In the genomic region with DNA sequence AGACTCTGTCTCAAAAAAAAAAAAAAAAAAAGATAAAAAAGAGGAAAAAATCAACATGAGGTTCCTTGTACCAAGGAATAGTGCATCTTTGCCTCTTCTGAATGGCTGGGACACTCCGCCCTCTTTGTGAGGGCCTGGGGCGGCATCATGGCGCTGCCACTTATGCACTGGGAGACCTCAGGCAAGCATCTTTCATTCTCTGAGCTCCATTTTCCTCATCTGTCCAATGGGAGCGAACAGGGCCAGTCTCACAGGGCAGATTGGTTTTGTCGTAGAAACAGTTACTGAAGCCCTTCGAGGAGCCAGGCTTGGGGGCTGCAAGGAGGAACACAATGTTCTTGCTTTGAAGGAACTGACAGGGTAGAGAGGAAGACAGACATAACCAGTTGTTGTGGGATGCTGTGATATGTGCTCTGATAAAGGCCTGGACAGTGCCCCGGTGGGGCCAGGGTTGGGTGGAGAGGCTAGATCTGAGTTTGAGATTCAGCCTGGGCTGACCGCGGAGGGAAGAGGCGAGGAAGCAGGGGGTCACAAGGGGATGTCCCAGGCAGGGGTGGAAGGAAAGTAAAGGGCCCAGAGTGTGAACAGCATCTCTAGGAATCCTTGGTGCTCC, we compare ENCODE assay signal across 15 cellular contexts. TPM values are rescaled to one million over a fixed set of nuclear protein-coding genes. Genes with fewer than 3 reads are reported as not detected.
DNase-seq lines count a peak whose midpoint lies in the region; ATAC-seq and TF ChIP-seq lines count a peak whose summit lies in the region.
"Had no signal": no experiment of that assay in that cellular context is flagged by ENCODE, and none has a peak within 500 bp of the region (broad histone marks: within the 10 kb centered on the region; RNA-seq: fewer than 3 reads in every experiment).

No MANE protein-coding gene starts in this region.

- H3K79me2 ChIP-seq in hepatocyte: peaks cover 6% of the 10 kb centered on the region

- ATAC-seq in Right ventricle myocardium inferior: peak; percentile 7
- ATAC-seq in Right ventricle myocardium superior (ENCODE audit: poor library complexity): no peak
- ATAC-seq in activated CD8-positive, alpha-beta T cell treated with anti-CD3 and anti-CD28 coated beads, Interleukin-2, amount 10 ng/mL, durations not matched to agents 7 days and 5 days: no peak
- peak in 2 of 3 donors; percentile 19 to 76 for ATAC-seq in natural killer cell
- ATAC-seq in upper lobe of right lung: peak; percentile 41
- no peak for ATAC-seq in GM21737 (IDR thresholded peaks at IDR 0.05; ENCODE audit: unreplicated experiment)
- ATAC-seq: activated naive CD4-positive, alpha-beta T cell treated with anti-CD3 and anti-CD28 coated beads, Interleukin-2, amount 50 U/mL, for 72 hours; SK-N-SH treated with all-trans-retinoic acid at 6 μM for 48 hours had no signal

- TF ChIP-seq CTCF in natural killer cell (IDR thresholded peaks at IDR 0.05) (no peak), upper lobe of right lung (IDR thresholded peaks at IDR 0.05) (no peak), hepatocyte (IDR thresholded peaks at IDR 0.05; ENCODE audit: poor library complexity) (no peak)

- no peak overlapping the region for H3K4me2 ChIP-seq in hepatocyte

- no peaks in the 10 kb centered on the region for H3K36me3 Mint-ChIP-seq in activated CD8-positive, alpha-beta T cell treated with anti-CD3 and anti-CD28 coated beads, Interleukin-2, amount 10 ng/mL, durations not matched to agents 7 days and 5 days (ENCODE audit: low read depth)
- H3K36me3 Mint-ChIP-seq in natural killer cell: no peaks in the 10 kb centered on the region
- H3K36me3 Mint-ChIP-seq: activated naive CD4-positive, alpha-beta T cell treated with anti-CD3 and anti-CD28 coated beads, Interleukin-2, amount 50 U/mL, for 72 hours had no signal

- H3K4me3 ChIP-seq in upper lobe of right lung: no peak overlapping the region
- no peak overlapping the region for H3K4me3 ChIP-seq in hepatocyte
- H3K4me3 ChIP-seq: right lobe of liver had no signal

- peaks cover 20% of the 10 kb centered on the region for H3K4me1 ChIP-seq in upper lobe of right lung
- H3K4me1 ChIP-seq in hepatocyte (ENCODE audit: insufficient read depth): peaks cover 13% of the 10 kb centered on the region

- no peaks in the 10 kb centered on the region for H4K20me1 ChIP-seq in hepatocyte (ENCODE audit: insufficient read depth, poor library complexity, severe bottlenecking)

- intact Hi-C loops in Right ventricle myocardium inferior (cut with DNase I): no loop called here
- intact Hi-C loops in Right ventricle myocardium superior (cut with DNase I): loop anchor here (5.0 kb wide), 1 partner anchor 35 kb away; no protein-coding TSS in a partner anchor
- intact Hi-C loops in natural killer cell (cut with micrococcal nuclease): loop anchor here (2.0 kb wide), 1 partner anchor 16 kb away; no protein-coding TSS in a partner anchor
- intact Hi-C loops in upper lobe of right lung (cut with DNase I): loop anchor here (10.0 kb wide), 1 partner anchor 48 kb away; no protein-coding TSS in a partner anchor

- POLR2A ChIA-PET in activated CD8-positive, alpha-beta T cell treated with anti-CD3 and anti-CD28 coated beads, Interleukin-2, amount 10 ng/mL, durations not matched to agents 7 days and 5 days (lab: Charles Lee): no interaction called here

- no peaks in the 10 kb centered on the region for H3K27me3 Mint-ChIP-seq in activated CD8-positive, alpha-beta T cell treated with anti-CD3 and anti-CD28 coated beads, Interleukin-2, amount 10 ng/mL, durations not matched to agents 7 days and 5 days (ENCODE audit: low read depth)
- H3K27me3 Mint-ChIP-seq in natural killer cell (ENCODE audit: low read depth in 2 of 2): no peaks in the 10 kb centered on the region
- H3K27me3 Mint-ChIP-seq: stimulated activated naive CD8-positive, alpha-beta T cell treated with anti-CD3 and anti-CD28 coated beads, Interleukin-15, Interleukin-2, amounts not matched to agents 100 ng/mL and 50 ng/mL, for 24 hours had no signal

- H3K36me3 ChIP-seq in upper lobe of right lung: no peaks in the 10 kb centered on the region
- no peaks in the 10 kb centered on the region for H3K36me3 ChIP-seq in hepatocyte (replicated peaks; ENCODE audit: insufficient read depth, low read depth)
- H3K36me3 ChIP-seq: right lobe of liver, WERI-Rb-1 had no signal

- DNase-seq in Right ventricle myocardium inferior (ENCODE audit: missing footprints): peak; percentile 65
- DNase-seq in Right ventricle myocardium superior: no peak
- no peak for DNase-seq in activated CD8-positive, alpha-beta T cell treated with anti-CD3 and anti-CD28 coated beads, Interleukin-2, amount 10 ng/mL, durations not matched to agents 7 days and 5 days
- DNase-seq in natural killer cell: no peak
- DNase-seq in upper lobe of right lung: no peak
- DNase-seq in hepatocyte (ENCODE audit: low spot score): no peak
- no peak for DNase-seq in COLO668 (lab: John Stamatoyannopoulos, UW; ENCODE audit: unreplicated experiment)
- DNase-seq: NCI-H2107, WERI-Rb-1 had no signal

- H2AFZ ChIP-seq in hepatocyte: no peak overlapping the region

- H3K9me2 ChIP-seq in hepatocyte (replicated peaks; ENCODE audit: insufficient read depth): no peaks in the 10 kb centered on the region

- no peaks in the 10 kb centered on the region for H3K9me3 Mint-ChIP-seq in activated CD8-positive, alpha-beta T cell treated with anti-CD3 and anti-CD28 coated beads, Interleukin-2, amount 10 ng/mL, durations not matched to agents 7 days and 5 days (ENCODE audit: insufficient read depth)
- no peaks in the 10 kb centered on the region for H3K9me3 Mint-ChIP-seq in natural killer cell
- H3K9me3 Mint-ChIP-seq: activated naive CD4-positive, alpha-beta T cell treated with anti-CD3 and anti-CD28 coated beads, Interleukin-2, amount 50 U/mL, for 72 hours; stimulated activated naive CD8-positive, alpha-beta T cell treated with anti-CD3 and anti-CD28 coated beads, Interleukin-15, Interleukin-2, amounts not matched to agents 100 ng/mL and 50 ng/mL, for 24 hours had no signal

- H3K9me3 ChIP-seq in upper lobe of right lung: no peaks in the 10 kb centered on the region
- H3K9me3 ChIP-seq in hepatocyte (ENCODE audit: low read depth): no peaks in the 10 kb centered on the region
- H3K9me3 ChIP-seq: right lobe of liver had no signal

- CTCF ChIA-PET in activated CD8-positive, alpha-beta T cell treated with anti-CD3 and anti-CD28 coated beads, Interleukin-2, amount 10 ng/mL, durations not matched to agents 7 days and 5 days (lab: Charles Lee): interaction anchor here (2.1 kb wide), 1 partner anchor 16 kb away, joined by 7 read pairs; no protein-coding TSS in a partner anchor

- H3K27ac ChIP-seq in upper lobe of right lung: peak overlapping the region; percentile 60
- no peak overlapping the region for H3K27ac ChIP-seq in hepatocyte
- H3K27ac ChIP-seq: epithelial cell of prostate, right lobe of liver, WERI-Rb-1 had no signal

- peaks cover 38% of the 10 kb centered on the region for H3K4me1 Mint-ChIP-seq in activated CD8-positive, alpha-beta T cell treated with anti-CD3 and anti-CD28 coated beads, Interleukin-2, amount 10 ng/mL, durations not matched to agents 7 days and 5 days (ENCODE audit: low read depth)
- peaks cover 28 to 48% of the 10 kb centered on the region in 2 donors for H3K4me1 Mint-ChIP-seq in natural killer cell

- H3K27ac Mint-ChIP-seq in activated CD8-positive, alpha-beta T cell treated with anti-CD3 and anti-CD28 coated beads, Interleukin-2, amount 10 ng/mL, durations not matched to agents 7 days and 5 days: peak overlapping the region; percentile 53
- H3K27ac Mint-ChIP-seq in natural killer cell: peak overlapping the region; percentile 75 to 87
- H3K27ac Mint-ChIP-seq: stimulated activated naive CD8-positive, alpha-beta T cell treated with anti-CD3 and anti-CD28 coated beads, Interleukin-15, Interleukin-2, amounts not matched to agents 100 ng/mL and 50 ng/mL, for 24 hours had no signal

- H3K4me3 Mint-ChIP-seq in activated CD8-positive, alpha-beta T cell treated with anti-CD3 and anti-CD28 coated beads, Interleukin-2, amount 10 ng/mL, durations not matched to agents 7 days and 5 days: no peak overlapping the region
- H3K4me3 Mint-ChIP-seq in natural killer cell: peak overlapping the region; percentile 62
- H3K4me3 Mint-ChIP-seq: stimulated activated naive CD8-positive, alpha-beta T cell treated with anti-CD3 and anti-CD28 coated beads, Interleukin-15, Interleukin-2, amounts not matched to agents 100 ng/mL and 50 ng/mL, for 24 hours had no signal

- 92% methylated on average over 10 of the region's 10 CpGs for WGBS in hepatocyte (ENCODE audit: low lambda C conversion rate, missing lambda C conversion rate)

- H3K27me3 ChIP-seq in upper lobe of right lung: no peaks in the 10 kb centered on the region
- H3K27me3 ChIP-seq in hepatocyte: no peaks in the 10 kb centered on the region
- H3K27me3 ChIP-seq: right lobe of liver had no signal

RNA-seq across cellular contexts. Expression of gene ZFP36L2, which starts 14.1 kb away (rescaled TPM):
- total RNA-seq in Right ventricle myocardium inferior (51.1 TPM), Right ventricle myocardium superior (45.0 TPM), natural killer cell (100 to 1,000 TPM; 376 to 428 (median 418) TPM), upper lobe of right lung (139 TPM), hepatocyte (77.6 and 85.1 TPM in 2 replicates)
- 100 to 1,000 TPM; 166 TPM for total RNA-seq in activated CD8-positive, alpha-beta T cell treated with anti-CD3 and anti-CD28 coated beads, Interleukin-2, amount 10 ng/mL, durations not matched to agents 7 days and 5 days
- polyA plus RNA-seq in hepatocyte: 266 and 285 TPM in 2 replicates

Comparison
In these comparisons a context has a peak if more than half of its experiments do, and no peak if none do; other contexts are left out.
1. ATAC-seq: peak in Right ventricle myocardium inferior (single experiment), natural killer cell (2 of 3) and upper lobe of right lung (single experiment); none in Right ventricle myocardium superior (single experiment), activated CD8-positive, alpha-beta T cell treated with anti-CD3 and anti-CD28 coated beads, Interleukin-2, amount 10 ng/mL, durations not matched to agents 7 days and 5 days (single experiment) and GM21737 (single experiment).